16 cellular contexts compared by ENCODE assay signal in genomic region chr5:75601567-75601966, GRCh38. TPM values are rescaled to one million over a fixed set of nuclear protein-coding genes. Genes with fewer than 3 reads are reported as not detected.
"Had no signal": no experiment of that assay in that cellular context is flagged by ENCODE, and none has a peak within 500 bp of the region (broad histone marks: within the 10 kb centered on the region; RNA-seq: fewer than 3 reads in every experiment).

No MANE protein-coding gene starts in this region.

- H3K4me3 Mint-ChIP-seq: activated naive CD8-positive, alpha-beta T cell treated with anti-CD3 and anti-CD28 coated beads, Interleukin-2, amount 50 U/mL, for 24 hours; activated T-helper 17 cell treated with anti-CD3 and anti-CD28 coated beads, Interleukin-2, amount 50 U/mL, for 72 hours; nephron progenitor cell; T-helper 2 cell treated with Interferon-gamma antibody and Interleukin-4, amounts not matched to agents 5 μg/mL and 100 μg/mL, for 36 hours had no signal

- H3K27ac Mint-ChIP-seq: activated naive CD8-positive, alpha-beta T cell treated with anti-CD3 and anti-CD28 coated beads, Interleukin-2, amount 50 U/mL, for 24 hours; activated T-helper 17 cell treated with anti-CD3 and anti-CD28 coated beads, Interleukin-2, amount 50 U/mL, for 72 hours; nephron progenitor cell; T-helper 2 cell treated with Interferon-gamma antibody and Interleukin-4, amounts not matched to agents 5 μg/mL and 100 μg/mL, for 36 hours had no signal

- ATAC-seq: activated CD4-positive, CD25-positive, alpha-beta regulatory T cell treated with anti-CD3 and anti-CD28 coated beads, Interleukin-2, amount 50 U/mL, for 24 hours; activated naive CD8-positive, alpha-beta T cell treated with anti-CD3 and anti-CD28 coated beads, Interleukin-2, amount 50 U/mL, for 24 hours; activated T-helper 17 cell treated with anti-CD3 and anti-CD28 coated beads, Interleukin-2, amount 50 U/mL, for 72 hours; right cardiac atrium had no signal

- H3K4me1 ChIP-seq: ascending aorta, prostate gland, tibial artery, vagina had no signal

- DNase-seq: activated naive CD4-positive, alpha-beta T cell treated with Interleukin-2 at 50 U/mL for 16 hours; activated naive CD8-positive, alpha-beta T cell treated with anti-CD3 and anti-CD28 coated beads, Interleukin-2, amount 50 U/mL, for 24 hours; glutamatergic neuron; nephron progenitor cell; right cardiac atrium; stimulated activated CD4-positive, alpha-beta T cell treated with anti-CD3 and anti-CD28 coated beads, Interleukin-4, amount 100 ng/mL, for 24 hours; stimulated activated naive CD4-positive, alpha-beta T cell; tibial artery had no signal

- H3K27me3 ChIP-seq: ascending aorta, tibial artery, vagina had no signal

- H3K27ac ChIP-seq: ascending aorta, cardiac muscle cell, prostate gland, skin epidermis, tibial artery, vagina had no signal

- H3K36me3 ChIP-seq: cardiac muscle cell, prostate gland had no signal

- H3K4me1 Mint-ChIP-seq: nephron progenitor cell had no signal

- H3K9me3 Mint-ChIP-seq: activated naive CD8-positive, alpha-beta T cell treated with anti-CD3 and anti-CD28 coated beads, Interleukin-2, amount 50 U/mL, for 24 hours; activated T-helper 17 cell treated with anti-CD3 and anti-CD28 coated beads, Interleukin-2, amount 50 U/mL, for 72 hours; nephron progenitor cell; T-helper 2 cell treated with Interferon-gamma antibody and Interleukin-4, amounts not matched to agents 5 μg/mL and 100 μg/mL, for 36 hours had no signal

- H3K4me3 ChIP-seq: ascending aorta, cardiac muscle cell, prostate gland, skin epidermis, tibial artery, vagina had no signal

- H3K9me3 ChIP-seq: ascending aorta, prostate gland, tibial artery, vagina had no signal

- H3K27me3 Mint-ChIP-seq: activated naive CD8-positive, alpha-beta T cell treated with anti-CD3 and anti-CD28 coated beads, Interleukin-2, amount 50 U/mL, for 24 hours; activated T-helper 17 cell treated with anti-CD3 and anti-CD28 coated beads, Interleukin-2, amount 50 U/mL, for 72 hours had no signal

RNA-seq across cellular contexts. Expression of gene ANKDD1B, which starts 9.7 kb away (rescaled TPM):
- total RNA-seq: ascending aorta, vagina had no signal
